Comparison of ENCODE assay signal across 1 cellular context in genomic region chr11:65854161-65854592, GRCh38.
TF ChIP-seq lines count a peak whose summit lies in the region.

No MANE protein-coding gene starts in this region.

TF ChIP-seq in HepG2, 621 proteins besides CTCF, POLR2A, EP300 and RAD21 (continued from another document and continues in another):
- TF ChIP-seq PAXIP1 (CRISPR knock-in tag; conservative IDR thresholded peaks at IDR 0.05), result peak; percentile 62
- no peak for TF ChIP-seq ZBTB42 (CRISPR knock-in tag; IDR thresholded peaks at IDR 0.05)
- TF ChIP-seq ZNF792 (CRISPR knock-in tag; IDR thresholded peaks at IDR 0.05), result 0 out of 2 replicates have a peak, but pooled peaks have one; percentile 35
- TF ChIP-seq ZNF441 (CRISPR knock-in tag; IDR thresholded peaks at IDR 0.05; ENCODE audit: borderline replicate concordance), result peak; percentile 35; the same call in 1 of the 2 replicates
- no peak for TF ChIP-seq ZNF24 (IDR thresholded peaks at IDR 0.05)
- TF ChIP-seq POLR2G (IDR thresholded peaks at IDR 0.05; ENCODE audit: low read depth, low read length), result peak; percentile 17; the same call in 1 of the 2 replicates
- TF ChIP-seq ZNF501 (CRISPR knock-in tag; IDR thresholded peaks at IDR 0.05), result 0 out of 2 replicates have a peak, but pooled peaks have one; percentile 30
- 0 out of 2 replicates have a peak, but pooled peaks have one; percentile 46 for TF ChIP-seq KLF12 (CRISPR knock-in tag; IDR thresholded peaks at IDR 0.05; ENCODE audit: borderline replicate concordance)
- TF ChIP-seq PHF21A (CRISPR knock-in tag; IDR thresholded peaks at IDR 0.05), result 0 out of 2 replicates have a peak, but pooled peaks have one; percentile 38
- peak; percentile 66 for TF ChIP-seq SAP130 (CRISPR knock-in tag; IDR thresholded peaks at IDR 0.05; ENCODE audit: low read depth)
- TF ChIP-seq NR2C2 (CRISPR knock-in tag; IDR thresholded peaks at IDR 0.05; ENCODE audit: borderline replicate concordance), result peak; percentile 50; the same call in 1 of the 2 replicates
- no peak for TF ChIP-seq IRF2 (CRISPR knock-in tag; IDR thresholded peaks at IDR 0.05)
- TF ChIP-seq ZNF652 (CRISPR knock-in tag; IDR thresholded peaks at IDR 0.05; ENCODE audit: borderline replicate concordance, low read depth), result no peak
- peak in 1 of 2 experiments; percentile 42; a peak in 1 of 4 replicates for TF ChIP-seq REST (IDR thresholded peaks at IDR 0.05; ENCODE audit: borderline replicate concordance in 1 of 2, low read depth in 1 of 2, low read length in 2 of 2)
- TF ChIP-seq, protein P1, sequence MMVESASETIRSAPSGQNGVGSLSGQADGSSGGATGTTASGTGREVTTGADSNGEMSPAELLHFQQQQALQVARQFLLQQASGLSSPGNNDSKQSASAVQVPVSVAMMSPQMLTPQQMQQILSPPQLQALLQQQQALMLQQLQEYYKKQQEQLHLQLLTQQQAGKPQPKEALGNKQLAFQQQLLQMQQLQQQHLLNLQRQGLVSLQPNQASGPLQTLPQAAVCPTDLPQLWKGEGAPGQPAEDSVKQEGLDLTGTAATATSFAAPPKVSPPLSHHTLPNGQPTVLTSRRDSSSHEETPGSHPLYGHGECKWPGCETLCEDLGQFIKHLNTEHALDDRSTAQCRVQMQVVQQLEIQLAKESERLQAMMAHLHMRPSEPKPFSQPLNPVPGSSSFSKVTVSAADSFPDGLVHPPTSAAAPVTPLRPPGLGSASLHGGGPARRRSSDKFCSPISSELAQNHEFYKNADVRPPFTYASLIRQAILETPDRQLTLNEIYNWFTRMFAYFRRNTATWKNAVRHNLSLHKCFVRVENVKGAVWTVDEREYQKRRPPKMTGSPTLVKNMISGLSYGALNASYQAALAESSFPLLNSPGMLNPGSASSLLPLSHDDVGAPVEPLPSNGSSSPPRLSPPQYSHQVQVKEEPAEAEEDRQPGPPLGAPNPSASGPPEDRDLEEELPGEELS (CRISPR knock-in tag; IDR thresholded peaks at IDR 0.05), result 0 out of 2 replicates have a peak, but pooled peaks have one; percentile 31
- TF ChIP-seq, protein P2, sequence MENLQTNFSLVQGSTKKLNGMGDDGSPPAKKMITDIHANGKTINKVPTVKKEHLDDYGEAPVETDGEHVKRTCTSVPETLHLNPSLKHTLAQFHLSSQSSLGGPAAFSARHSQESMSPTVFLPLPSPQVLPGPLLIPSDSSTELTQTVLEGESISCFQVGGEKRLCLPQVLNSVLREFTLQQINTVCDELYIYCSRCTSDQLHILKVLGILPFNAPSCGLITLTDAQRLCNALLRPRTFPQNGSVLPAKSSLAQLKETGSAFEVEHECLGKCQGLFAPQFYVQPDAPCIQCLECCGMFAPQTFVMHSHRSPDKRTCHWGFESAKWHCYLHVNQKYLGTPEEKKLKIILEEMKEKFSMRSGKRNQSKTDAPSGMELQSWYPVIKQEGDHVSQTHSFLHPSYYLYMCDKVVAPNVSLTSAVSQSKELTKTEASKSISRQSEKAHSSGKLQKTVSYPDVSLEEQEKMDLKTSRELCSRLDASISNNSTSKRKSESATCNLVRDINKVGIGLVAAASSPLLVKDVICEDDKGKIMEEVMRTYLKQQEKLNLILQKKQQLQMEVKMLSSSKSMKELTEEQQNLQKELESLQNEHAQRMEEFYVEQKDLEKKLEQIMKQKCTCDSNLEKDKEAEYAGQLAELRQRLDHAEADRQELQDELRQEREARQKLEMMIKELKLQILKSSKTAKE (CRISPR knock-in tag; IDR thresholded peaks at IDR 0.05; ENCODE audit: borderline replicate concordance), result peak; percentile 94
- peak; percentile 59; the same call in 1 of the 2 replicates for TF ChIP-seq ARID4A (CRISPR knock-in tag; IDR thresholded peaks at IDR 0.05; ENCODE audit: borderline replicate concordance)
- TF ChIP-seq TBL1XR1 (IDR thresholded peaks at IDR 0.05; ENCODE audit: borderline replicate concordance, low read length, partially characterized antibody), result peak; percentile 99
- peak; percentile 53 for TF ChIP-seq XRCC5 (optimal IDR thresholded peaks at IDR 0.05; ENCODE audit: low read length)
- TF ChIP-seq ZNF431 (CRISPR knock-in tag; IDR thresholded peaks at IDR 0.05; ENCODE audit: borderline replicate concordance, low read depth), result peak; percentile 59; the same call in 1 of the 2 replicates
- no peak for TF ChIP-seq ELF3 (CRISPR knock-in tag; IDR thresholded peaks at IDR 0.05)
- TF ChIP-seq ZNF687 (CRISPR knock-in tag; IDR thresholded peaks at IDR 0.05), result peak; percentile 45; the same call in 1 of the 2 replicates
- TF ChIP-seq RXRB (CRISPR knock-in tag; IDR thresholded peaks at IDR 0.05; ENCODE audit: borderline replicate concordance), result peak; percentile 85
- TF ChIP-seq NR2F6 (IDR thresholded peaks at IDR 0.05), result peak; percentile 63
- TF ChIP-seq NR2F6 (CRISPR knock-in tag; IDR thresholded peaks at IDR 0.05), result peak; percentile 68
- peak; percentile 32; the same call in 1 of the 2 replicates for TF ChIP-seq TFAP4 (IDR thresholded peaks at IDR 0.05; ENCODE audit: borderline replicate concordance, low read depth)
- peak; percentile 51; the same call in 1 of the 2 replicates for TF ChIP-seq ZBTB7B (CRISPR knock-in tag; IDR thresholded peaks at IDR 0.05)
- no peak for TF ChIP-seq POLR2AphosphoS5 (IDR thresholded peaks at IDR 0.05; ENCODE audit: low read depth, low read length)
- TF ChIP-seq SALL1 (CRISPR knock-in tag; IDR thresholded peaks at IDR 0.05), result peak; percentile 58
- peak; percentile 69 for TF ChIP-seq NR2F2 (IDR thresholded peaks at IDR 0.05; ENCODE audit: borderline replicate concordance, low read depth)
- no peak for TF ChIP-seq ZNF234 (CRISPR knock-in tag; conservative IDR thresholded peaks at IDR 0.05)
- no peak for TF ChIP-seq NONO (IDR thresholded peaks at IDR 0.05)
- TF ChIP-seq NONO (CRISPR knock-in tag; conservative IDR thresholded peaks at IDR 0.05), result 0 out of 2 replicates have a peak, but pooled peaks have one; percentile 47
- TF ChIP-seq HDAC1 (CRISPR knock-in tag; IDR thresholded peaks at IDR 0.05), result peak; percentile 51
- peak; percentile 99 for TF ChIP-seq SKI (IDR thresholded peaks at IDR 0.05; ENCODE audit: partially characterized antibody)
- TF ChIP-seq BCL6 (CRISPR knock-in tag; IDR thresholded peaks at IDR 0.05), result peak; percentile 92
- peak; percentile 98 for TF ChIP-seq RARA (CRISPR knock-in tag; IDR thresholded peaks at IDR 0.05)
- peak; percentile 62; the same call in 1 of the 2 replicates for TF ChIP-seq PPARG (CRISPR knock-in tag; conservative IDR thresholded peaks at IDR 0.05)
- no peak for TF ChIP-seq KDM3A (CRISPR knock-in tag; IDR thresholded peaks at IDR 0.05; ENCODE audit: low read depth)
- TF ChIP-seq MTA1 (CRISPR knock-in tag; IDR thresholded peaks at IDR 0.05; ENCODE audit: borderline replicate concordance), result 0 out of 2 replicates have a peak, but pooled peaks have one; percentile 47
